Comparison of ENCODE assay signal across 14 cellular contexts in the genomic region with DNA sequence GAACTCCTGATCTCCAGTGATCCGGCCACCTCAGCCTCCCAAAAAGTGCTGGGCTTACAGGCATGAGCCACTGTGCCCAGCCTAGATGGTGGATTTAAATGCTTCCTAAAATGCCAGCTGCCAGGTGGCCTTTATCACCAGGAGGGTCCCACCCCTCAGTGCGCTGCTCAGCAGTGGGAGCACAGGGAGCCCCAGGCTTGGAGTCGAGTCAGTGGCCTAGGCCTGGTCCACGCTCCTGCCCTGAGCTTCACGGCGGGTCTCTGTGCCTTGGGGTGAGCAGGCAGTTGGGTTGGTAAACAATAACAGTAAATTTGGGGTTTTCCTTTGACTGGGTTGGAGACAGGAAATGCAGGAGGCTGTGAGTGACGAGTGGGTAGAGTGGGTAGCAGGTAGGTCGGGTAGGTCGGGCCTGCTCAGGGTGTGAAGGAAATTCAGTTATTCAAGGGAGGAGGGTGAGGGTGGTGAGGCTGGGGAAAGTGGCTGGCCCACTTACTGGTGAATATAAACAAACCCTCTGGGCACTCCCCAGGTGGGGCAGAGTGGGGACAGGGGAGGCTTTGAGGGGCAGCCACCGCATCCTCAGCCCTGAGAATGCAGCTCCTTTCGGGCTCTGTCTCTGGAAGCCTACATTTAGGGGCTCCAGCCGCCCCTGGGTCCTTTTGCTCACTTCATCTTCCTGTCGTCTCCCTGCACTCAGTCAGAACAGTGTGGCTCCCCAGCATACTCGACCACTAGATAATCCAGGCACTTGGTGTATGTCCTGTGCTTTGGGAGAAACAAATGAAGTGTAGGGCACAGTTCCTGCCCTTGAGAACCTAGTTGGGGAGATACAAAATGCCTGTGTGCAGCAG. TPM values are rescaled to one million over a fixed set of nuclear protein-coding genes. Genes with fewer than 3 reads are reported as not detected.
DNase-seq lines count a peak whose midpoint lies in the region; ATAC-seq and TF ChIP-seq lines count a peak whose summit lies in the region.
"Had no signal": no experiment of that assay in that cellular context is flagged by ENCODE, and none has a peak within 500 bp of the region (broad histone marks: within the 10 kb centered on the region; RNA-seq: fewer than 3 reads in every experiment).

No MANE protein-coding gene starts in this region.

- H4K20me1 ChIP-seq in MM.1S (ENCODE audit: insufficient read depth, low read length) (no peaks in the 10 kb centered on the region), osteoblast (ENCODE audit: insufficient read depth, low read length) (peaks cover 36% of the 10 kb centered on the region)

- no peak overlapping the region for H3K9ac ChIP-seq in MM.1S (ENCODE audit: low read length)

- TF ChIP-seq CTCF in MM.1S (IDR thresholded peaks at IDR 0.05; ENCODE audit: low read length) (no peak), osteoblast (IDR thresholded peaks at IDR 0.05; ENCODE audit: extremely low read depth, low read depth, low read length) (no peak)

- H3K36me3 ChIP-seq in MM.1S (replicated peaks; ENCODE audit: insufficient read depth, low read length) (no peaks in the 10 kb centered on the region), osteoblast (ENCODE audit: insufficient read depth, low read length) (peaks cover 34% of the 10 kb centered on the region)
- peaks cover 12% of the 10 kb centered on the region for H3K36me3 ChIP-seq in effector memory CD4-positive, alpha-beta T cell (ENCODE audit: control insufficient read depth, insufficient read depth, low read length)

- ATAC-seq in stimulated activated memory B cell treated with anti-CD40 and anti-IgM and Interleukin-4, amounts not matched to agents 10 μg/mL and 1 μg/mL and 100 μg/mL, for 72 hours = no peak
- no peak for ATAC-seq in GM19467 (IDR thresholded peaks at IDR 0.05; ENCODE audit: unreplicated experiment)

- no peak overlapping the region for H3K4me2 ChIP-seq in MM.1S (ENCODE audit: low read depth, low read length)
- no peak overlapping the region for H3K4me2 ChIP-seq in osteoblast (ENCODE audit: insufficient read depth, low read length)

- POLR2A ChIA-PET in activated CD4-positive, alpha-beta memory T cell treated with anti-CD3 and anti-CD28 coated beads, Interleukin-2, amount 10 ng/mL, durations not matched to agents 7 days and 5 days (lab: Charles Lee) = interaction anchor here (0.8 to 4.2 kb wide), 14 partner anchors 10 to 175 kb away, joined by 3 to 30 read pairs (median 4); no protein-coding TSS in a partner anchor

- H3K9me3 Mint-ChIP-seq in activated CD4-positive, alpha-beta memory T cell treated with anti-CD3 and anti-CD28 coated beads, Interleukin-2, amount 10 ng/mL, durations not matched to agents 7 days and 5 days = no peaks in the 10 kb centered on the region
- no peaks in the 10 kb centered on the region for H3K9me3 Mint-ChIP-seq in stimulated activated memory B cell treated with anti-CD40 and anti-IgM and Interleukin-4, amounts not matched to agents 10 μg/mL and 1 μg/mL and 100 μg/mL, for 72 hours

- H3K9me3 ChIP-seq in MM.1S (replicated peaks; ENCODE audit: insufficient read depth, low read length) (no peaks in the 10 kb centered on the region), osteoblast (ENCODE audit: low read depth, low read length) (no peaks in the 10 kb centered on the region)
- H3K9me3 ChIP-seq in effector memory CD4-positive, alpha-beta T cell (ENCODE audit: control insufficient read depth, low read length) = no peaks in the 10 kb centered on the region
- H3K9me3 ChIP-seq: SJSA1, suprapubic skin had no signal

- H3K4me1 ChIP-seq in MM.1S (ENCODE audit: low read length) (peaks cover 46% of the 10 kb centered on the region), osteoblast (ENCODE audit: insufficient read depth, low read length) (peaks cover 14% of the 10 kb centered on the region)
- peaks cover 44% of the 10 kb centered on the region for H3K4me1 ChIP-seq in effector memory CD4-positive, alpha-beta T cell (ENCODE audit: control insufficient read depth, insufficient read depth, low read length, poor library complexity, severe bottlenecking)

- H3K27me3 ChIP-seq in MM.1S (replicated peaks; ENCODE audit: insufficient read depth, low read length) (no peaks in the 10 kb centered on the region), osteoblast (ENCODE audit: insufficient read depth, low read length) (no peaks in the 10 kb centered on the region)
- H3K27me3 ChIP-seq in effector memory CD4-positive, alpha-beta T cell (replicated peaks; ENCODE audit: control insufficient read depth, insufficient read depth, low read length, poor library complexity, severe bottlenecking) = no peaks in the 10 kb centered on the region
- H3K27me3 ChIP-seq: SJSA1, suprapubic skin had no signal

- H3K9me2 ChIP-seq in MM.1S (replicated peaks; ENCODE audit: insufficient read depth, low read length) = no peaks in the 10 kb centered on the region

- no peaks in the 10 kb centered on the region for H3K79me2 ChIP-seq in MM.1S (ENCODE audit: low read length)
- no peaks in the 10 kb centered on the region for H3K79me2 ChIP-seq in osteoblast (ENCODE audit: insufficient read depth, low read length)

- DNase-seq in MM.1S (no peak), osteoblast (ENCODE audit: insufficient read length, low spot score, missing footprints) (no peak), NOMO-1 treated with DMSO at 0.1 percent for 48 hours (lab: John Stamatoyannopoulos, UW; ENCODE audit: unreplicated experiment) (no peak)
- DNase-seq in activated CD4-positive, alpha-beta memory T cell treated with anti-CD3 and anti-CD28 coated beads, Interleukin-2, amount 10 ng/mL, durations not matched to agents 7 days and 5 days = peak; percentile 63
- DNase-seq in effector memory CD4-positive, alpha-beta T cell = peak; percentile 53 to 71 (median 67)
- DNase-seq: NCI-H2081 treated with DMSO at 0.1 percent for 48 hours had no signal

- H3K27me3 Mint-ChIP-seq in activated CD4-positive, alpha-beta memory T cell treated with anti-CD3 and anti-CD28 coated beads, Interleukin-2, amount 10 ng/mL, durations not matched to agents 7 days and 5 days = no peaks in the 10 kb centered on the region
- H3K27me3 Mint-ChIP-seq in stimulated activated memory B cell treated with anti-CD40 and anti-IgM and Interleukin-4, amounts not matched to agents 10 μg/mL and 1 μg/mL and 100 μg/mL, for 72 hours = no peaks in the 10 kb centered on the region

- H3K4me3 Mint-ChIP-seq in activated CD4-positive, alpha-beta memory T cell treated with anti-CD3 and anti-CD28 coated beads, Interleukin-2, amount 10 ng/mL, durations not matched to agents 7 days and 5 days = peak overlapping the region; percentile 6
- no peak overlapping the region for H3K4me3 Mint-ChIP-seq in stimulated activated memory B cell treated with anti-CD40 and anti-IgM and Interleukin-4, amounts not matched to agents 10 μg/mL and 1 μg/mL and 100 μg/mL, for 72 hours

- peaks cover 82% of the 10 kb centered on the region for H3K4me1 Mint-ChIP-seq in activated CD4-positive, alpha-beta memory T cell treated with anti-CD3 and anti-CD28 coated beads, Interleukin-2, amount 10 ng/mL, durations not matched to agents 7 days and 5 days
- H3K4me1 Mint-ChIP-seq in stimulated activated memory B cell treated with anti-CD40 and anti-IgM and Interleukin-4, amounts not matched to agents 10 μg/mL and 1 μg/mL and 100 μg/mL, for 72 hours = peaks cover 82% of the 10 kb centered on the region

- CTCF ChIA-PET in activated CD4-positive, alpha-beta memory T cell treated with anti-CD3 and anti-CD28 coated beads, Interleukin-2, amount 10 ng/mL, durations not matched to agents 7 days and 5 days (lab: Charles Lee) = interaction anchor here (0.6 to 11.1 kb wide), 14 partner anchors 11 to 763 kb away, joined by 3 to 276 read pairs (median 4); no protein-coding TSS in a partner anchor

- H3K4me3 ChIP-seq in MM.1S (ENCODE audit: low read length) (no peak overlapping the region), osteoblast (ENCODE audit: insufficient read depth, low read length) (no peak overlapping the region)
- no peak overlapping the region for H3K4me3 ChIP-seq in effector memory CD4-positive, alpha-beta T cell (ENCODE audit: insufficient read depth, low read depth, low read length, poor library complexity, severe bottlenecking)
- H3K4me3 ChIP-seq: SJSA1, suprapubic skin had no signal

- H3K27ac Mint-ChIP-seq in activated CD4-positive, alpha-beta memory T cell treated with anti-CD3 and anti-CD28 coated beads, Interleukin-2, amount 10 ng/mL, durations not matched to agents 7 days and 5 days = peak overlapping the region; percentile 72
- peak overlapping the region; percentile 82 for H3K27ac Mint-ChIP-seq in stimulated activated memory B cell treated with anti-CD40 and anti-IgM and Interleukin-4, amounts not matched to agents 10 μg/mL and 1 μg/mL and 100 μg/mL, for 72 hours

- H2AFZ ChIP-seq in MM.1S (ENCODE audit: low read length) (no peak overlapping the region), osteoblast (ENCODE audit: low read length) (no peak overlapping the region)

- H3K27ac ChIP-seq in MM.1S (ENCODE audit: low read length) = peak overlapping the region; percentile 2; the same call in 1 of the 2 replicates
- peak overlapping the region; percentile 74 for H3K27ac ChIP-seq in effector memory CD4-positive, alpha-beta T cell (ENCODE audit: insufficient read depth, low read length, poor library complexity, severe bottlenecking)
- no peak overlapping the region for H3K27ac ChIP-seq in osteoblast (ENCODE audit: low read depth, low read length)
- H3K27ac ChIP-seq: SJSA1, suprapubic skin had no signal

- H3K36me3 Mint-ChIP-seq in activated CD4-positive, alpha-beta memory T cell treated with anti-CD3 and anti-CD28 coated beads, Interleukin-2, amount 10 ng/mL, durations not matched to agents 7 days and 5 days (ENCODE audit: low read depth) = peaks cover 46% of the 10 kb centered on the region
- peaks cover 12% of the 10 kb centered on the region for H3K36me3 Mint-ChIP-seq in stimulated activated memory B cell treated with anti-CD40 and anti-IgM and Interleukin-4, amounts not matched to agents 10 μg/mL and 1 μg/mL and 100 μg/mL, for 72 hours

- peaks cover 28% of the 10 kb centered on the region for H3F3A ChIP-seq in MM.1S (ENCODE audit: insufficient read depth, low read length)

RNA-seq across cellular contexts. Expression of a gene that starts 33.5 kb away (rescaled TPM):
- not detected for total RNA-seq in activated CD4-positive, alpha-beta memory T cell treated with anti-CD3 and anti-CD28 coated beads, Interleukin-2, amount 10 ng/mL, durations not matched to agents 7 days and 5 days
- not detected in 2 replicates for total RNA-seq in osteoblast
- total RNA-seq: fibroblast of lung, liver, renal cortical epithelial cell, SJSA1, suprapubic skin had no signal

RNA-seq across cellular contexts. Expression of a gene that starts 35.2 kb away (rescaled TPM):
- 1 to 10 TPM in 1 of 2 experiments, under 1 TPM in 1; 0.73 to 1.9 TPM for total RNA-seq in activated CD4-positive, alpha-beta memory T cell treated with anti-CD3 and anti-CD28 coated beads, Interleukin-2, amount 10 ng/mL, durations not matched to agents 7 days and 5 days
- total RNA-seq in osteoblast = not detected in 2 replicates
- total RNA-seq: astrocyte, fibroblast of lung, renal cortical epithelial cell, SJSA1 had no signal

RNA-seq across cellular contexts. Expression of a gene that starts 52.4 kb away (rescaled TPM):
- total RNA-seq in activated CD4-positive, alpha-beta memory T cell treated with anti-CD3 and anti-CD28 coated beads, Interleukin-2, amount 10 ng/mL, durations not matched to agents 7 days and 5 days = 10 to 100 TPM; 89.1 to 95.2 TPM
- 38.0 and 40.1 TPM in 2 replicates for total RNA-seq in osteoblast

Comparison
In these comparisons a context has a peak if more than half of its experiments do, and no peak if none do; other contexts are left out.
1. DNase-seq: peak in activated CD4-positive, alpha-beta memory T cell treated with anti-CD3 and anti-CD28 coated beads, Interleukin-2, amount 10 ng/mL, durations not matched to agents 7 days and 5 days (single experiment) and effector memory CD4-positive, alpha-beta T cell (3 of 3); none in MM.1S (single experiment), osteoblast (single experiment) and NOMO-1 treated with DMSO at 0.1 percent for 48 hours (single experiment).